9 cellular contexts compared by ENCODE assay signal in the genomic region with DNA sequence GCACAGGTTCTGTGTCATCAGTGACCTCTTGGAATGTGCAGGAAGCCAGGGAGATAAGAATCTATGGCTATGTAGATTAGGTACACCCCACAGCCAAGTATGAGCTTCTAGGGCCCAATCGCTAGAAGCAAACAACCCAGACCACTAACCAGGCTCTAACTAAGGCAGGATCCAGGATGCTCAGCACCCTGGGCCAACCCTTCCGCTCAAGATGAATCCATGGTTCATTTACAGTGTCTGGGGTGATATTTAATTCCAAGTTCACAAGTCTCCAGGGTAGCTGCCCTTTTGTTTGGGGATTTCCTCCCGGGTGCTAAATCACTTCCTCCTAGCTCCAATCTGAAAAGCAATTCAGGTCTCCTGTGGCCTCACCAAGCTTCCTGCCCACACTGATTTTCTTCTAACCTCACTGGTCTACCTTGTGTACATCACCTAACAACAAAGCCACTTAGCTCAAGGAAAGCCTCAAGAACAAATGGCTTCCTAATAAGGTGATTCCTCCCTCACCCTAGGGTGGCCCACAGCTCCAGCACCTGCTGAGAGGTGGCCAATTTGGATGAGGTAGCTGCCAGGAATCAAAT. TPM values are rescaled to one million over a fixed set of nuclear protein-coding genes. Genes with fewer than 3 reads are reported as not detected.
DNase-seq lines count a peak whose midpoint lies in the region; ATAC-seq lines count a peak whose summit lies in the region.
"Had no signal": no experiment of that assay in that cellular context is flagged by ENCODE, and none has a peak within 500 bp of the region (broad histone marks: within the 10 kb centered on the region; RNA-seq: fewer than 3 reads in every experiment).

No MANE protein-coding gene starts in this region.

- H3K4me1 ChIP-seq in HUES48 (ENCODE audit: control insufficient read depth, insufficient read depth, low read length) (peaks cover 23% of the 10 kb centered on the region), mesodermal cell (ENCODE audit: control insufficient read depth, insufficient read depth, low read length, poor library complexity, severe bottlenecking) (peaks cover 44% of the 10 kb centered on the region)

- H3K36me3 ChIP-seq in HUES48 (ENCODE audit: control insufficient read depth, insufficient read depth, low read length) (0 out of 2 replicates have a peak, but pooled peaks cover 6% of the 10 kb centered on the region), mesodermal cell (ENCODE audit: control insufficient read depth, insufficient read depth, low read length) (peaks cover 3% of the 10 kb centered on the region)

- H3K27ac Mint-ChIP-seq in activated naive CD8-positive, alpha-beta T cell = peak overlapping the region; percentile 94

- H3K9ac ChIP-seq in HUES48 (ENCODE audit: low read depth, low read length) = no peak overlapping the region

- H3K9me3 Mint-ChIP-seq in activated naive CD8-positive, alpha-beta T cell (ENCODE audit: low read depth) = no peaks in the 10 kb centered on the region

- ATAC-seq in HG03039 (IDR thresholded peaks at IDR 0.05; ENCODE audit: unreplicated experiment) (no peak), HG03442 (IDR thresholded peaks at IDR 0.05; ENCODE audit: unreplicated experiment) (no peak), HG03521 (IDR thresholded peaks at IDR 0.05; ENCODE audit: unreplicated experiment) (no peak)

- H3K4me3 Mint-ChIP-seq in activated naive CD8-positive, alpha-beta T cell = peak overlapping the region; percentile 92

- DNase-seq in CD1c-positive myeloid dendritic cell (ENCODE audit: extremely low spot score) (peak; percentile 56), NCI-H2081 treated with DMSO at 0.1 percent for 48 hours (lab: John Stamatoyannopoulos, UW) (no peak)

- no peaks in the 10 kb centered on the region for H3K27me3 Mint-ChIP-seq in activated naive CD8-positive, alpha-beta T cell

- peaks cover 58% of the 10 kb centered on the region for H3K4me1 Mint-ChIP-seq in activated naive CD8-positive, alpha-beta T cell (ENCODE audit: low read depth)

- H3K27ac ChIP-seq in HUES48 (ENCODE audit: low read depth, low read length) = no peak overlapping the region
- H3K27ac ChIP-seq in mesodermal cell (ENCODE audit: low read depth, low read length, severe bottlenecking) = no peak overlapping the region

- 69 to 77% methylated on average over 2 to 3 of the region's 3 CpGs for WGBS in mesodermal cell (ENCODE audit: insufficient coverage in 2 of 2), 2 experiments

- no peaks in the 10 kb centered on the region for H3K36me3 Mint-ChIP-seq in activated naive CD8-positive, alpha-beta T cell

- no peaks in the 10 kb centered on the region for H3K9me3 ChIP-seq in HUES48 (ENCODE audit: control insufficient read depth, insufficient read depth, low read length)
- H3K9me3 ChIP-seq in mesodermal cell (ENCODE audit: control insufficient read depth, low read length) = no peaks in the 10 kb centered on the region

- no peaks in the 10 kb centered on the region for H3K27me3 ChIP-seq in HUES48 (ENCODE audit: control insufficient read depth, insufficient read depth, low read length)

- H3K4me3 ChIP-seq in HUES48 (ENCODE audit: low read depth, low read length) (0 out of 2 replicates have a peak overlapping the region, but pooled peaks have one; percentile 2), mesodermal cell (ENCODE audit: extremely low read depth, insufficient read depth, low read length, poor library complexity, severe bottlenecking) (peak overlapping the region; percentile 87)

RNA-seq across cellular contexts. Expression of a gene that starts 2.4 kb away (rescaled TPM):
- polyA plus RNA-seq in mesodermal cell (2013, experiment 1 of 2) = 23.0 TPM
- 19.8 TPM for polyA plus RNA-seq in mesodermal cell (2013, experiment 2 of 2)

RNA-seq across cellular contexts. Expression of a gene that starts 50.9 kb away (rescaled TPM):
- not detected for polyA plus RNA-seq in mesodermal cell (2013, experiment 1 of 2)
- polyA plus RNA-seq in mesodermal cell (2013, experiment 2 of 2) = not detected
- polyA plus RNA-seq: neural cell had no signal
